ENCODE assay signal across 16 cellular contexts in the genomic region with DNA sequence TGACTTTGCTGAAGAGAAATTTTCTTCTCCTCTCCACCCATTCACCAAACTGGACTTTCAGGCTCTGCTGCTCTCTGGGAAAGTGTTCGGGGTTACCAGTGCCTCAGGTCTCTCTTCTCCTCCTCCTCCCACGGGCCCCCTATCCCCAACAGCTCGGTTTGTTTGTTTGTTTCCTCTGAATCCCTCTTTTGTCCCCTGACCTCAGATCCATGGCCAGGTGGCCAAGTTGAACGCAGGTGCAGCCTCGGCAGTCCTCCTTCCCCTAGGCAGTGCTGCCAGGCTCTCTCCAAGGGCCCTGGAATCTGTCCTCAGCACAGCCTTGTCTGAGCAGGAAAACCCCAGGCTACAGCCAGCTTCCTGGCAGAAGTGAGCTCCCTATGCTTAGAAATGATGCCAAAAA. TPM values are rescaled to one million over a fixed set of nuclear protein-coding genes. Genes with fewer than 3 reads are reported as not detected.
DNase-seq lines count a peak whose midpoint lies in the region; ATAC-seq, FAIRE-seq and TF ChIP-seq lines count a peak whose summit lies in the region.
"Had no signal": no experiment of that assay in that cellular context is flagged by ENCODE, and none has a peak within 500 bp of the region (broad histone marks: within the 10 kb centered on the region; RNA-seq: fewer than 3 reads in every experiment).

No MANE protein-coding gene starts in this region.

- H3K9me3 ChIP-seq in Caco-2 (no peaks in the 10 kb centered on the region), esophagus (ENCODE audit: control insufficient read depth in 2 of 2, insufficient read depth in 1 of 2, low read depth in 1 of 2, low read length in 1 of 2) (no peaks in the 10 kb centered on the region), pancreas (no peaks in the 10 kb centered on the region)
- H3K9me3 ChIP-seq: thyroid gland had no signal

- WGBS in esophagus, 2 donors = 22 to 38% methylated on average over 5 of the region's 5 CpGs
- WGBS in pancreas, 2 donors = 22 to 26% methylated on average over 5 of the region's 5 CpGs

- POLR2A ChIA-PET in Caco-2 (lab: Charles Lee) = no interaction called here

- no peaks in the 10 kb centered on the region for H3K36me3 Mint-ChIP-seq in Caco-2 (ENCODE audit: insufficient read depth, unreplicated experiment)
- H3K36me3 Mint-ChIP-seq: activated naive CD4-positive, alpha-beta T cell treated with anti-CD3 and anti-CD28 coated beads, Interleukin-2, amount 10 ng/mL, durations not matched to agents 7 days and 5 days; memory B cell had no signal

- BruUV-seq in Caco-2 (replicated peaks; lab: Mats Ljungman, UMichigan) = no TSS peak

- CTCF ChIA-PET in Caco-2 (lab: Charles Lee) = no interaction called here

- H3K36me3 ChIP-seq in Caco-2 (ENCODE audit: control insufficient read depth, insufficient read depth, low read length) (no peaks in the 10 kb centered on the region), esophagus (ENCODE audit: control insufficient read depth in 2 of 2, insufficient read depth in 2 of 2, low read length in 1 of 2) (no peaks in the 10 kb centered on the region), pancreas (no peaks in the 10 kb centered on the region)
- H3K36me3 ChIP-seq: cardiac muscle cell, thyroid gland had no signal

- peak overlapping the region; percentile 66 to 91 for H3K27ac ChIP-seq in esophagus (ENCODE audit: low read depth in 2 of 2, low read length in 1 of 2)
- no peak overlapping the region for H3K27ac ChIP-seq in pancreas
- H3K27ac ChIP-seq: cardiac muscle cell had no signal

- H3K4me1 ChIP-seq in Caco-2 = no peaks in the 10 kb centered on the region; the same call in 1 of the 2 replicates
- H3K4me1 ChIP-seq in esophagus (ENCODE audit: control insufficient read depth in 2 of 2, insufficient read depth in 2 of 2, low read length in 1 of 2) = peaks cover 2 to 24% of the 10 kb centered on the region in 2 donors
- no peaks in the 10 kb centered on the region for H3K4me1 ChIP-seq in pancreas

- peak in 1 of 2 experiments; percentile 10 for DNase-seq in Caco-2
- peak; percentile 29 for DNase-seq in NCI-H510A treated with DMSO at 0.1 percent for 48 hours (lab: John Stamatoyannopoulos, UW)
- DNase-seq in pancreas = peak in 1 of 6 donors; percentile 50
- no peak for DNase-seq in activated CD4-positive, CD25-positive, alpha-beta regulatory T cell (lab: John Stamatoyannopoulos, UW)
- DNase-seq in GOT3 (lab: John Stamatoyannopoulos, UW) = no peak
- no peak for DNase-seq in GM19239 (ENCODE audit: insufficient read length, low spot score)
- DNase-seq: activated naive CD4-positive, alpha-beta T cell treated with anti-CD3 and anti-CD28 coated beads, Interleukin-2, amount 10 ng/mL, durations not matched to agents 7 days and 5 days; DMS79; hippocampal formation; KG1; NCI-H1694 treated with DMSO at 0.1 percent for 48 hours had no signal

- intact Hi-C loops in Caco-2 (cut with micrococcal nuclease; ENCODE audit: unreplicated experiment) = loop anchor here (5.0 kb wide), 1 partner anchor 59 kb away; a partner anchor contains a TSS
- intact Hi-C loops in pancreas (cut with DNase I) = no loop called here

- no peaks in the 10 kb centered on the region for H3K27me3 Mint-ChIP-seq in Caco-2 (ENCODE audit: insufficient read depth, unreplicated experiment)

- FAIRE-seq in pancreas (lab: Jason Lieb, UNC) = no peak
- no peak for FAIRE-seq in GM19239 (lab: Jason Lieb, UNC)

- H3K4me3 Mint-ChIP-seq in Caco-2 (ENCODE audit: unreplicated experiment) = peak overlapping the region; percentile 31
- H3K4me3 Mint-ChIP-seq: activated naive CD4-positive, alpha-beta T cell treated with anti-CD3 and anti-CD28 coated beads, Interleukin-2, amount 10 ng/mL, durations not matched to agents 7 days and 5 days; memory B cell had no signal

- H3K4me3 ChIP-seq in Caco-2 (ENCODE audit: low read depth, low read length) (no peak overlapping the region), esophagus (ENCODE audit: low read depth in 1 of 2, low read length in 2 of 2) (no peak overlapping the region), pancreas (no peak overlapping the region)
- H3K4me3 ChIP-seq: cardiac muscle cell, thyroid gland had no signal

- no peaks in the 10 kb centered on the region for H3K27me3 ChIP-seq in Caco-2 (replicated peaks; ENCODE audit: control insufficient read depth, insufficient read depth, low read length)
- no peaks in the 10 kb centered on the region for H3K27me3 ChIP-seq in esophagus (ENCODE audit: control insufficient read depth in 1 of 2, insufficient read depth in 2 of 2, low read length in 2 of 2)
- no peaks in the 10 kb centered on the region for H3K27me3 ChIP-seq in pancreas
- H3K27me3 ChIP-seq: cardiac muscle cell, thyroid gland had no signal

- TF ChIP-seq CTCF in Caco-2 (IDR thresholded peaks at IDR 0.05; ENCODE audit: insufficient read depth in 1 of 2, low read depth in 1 of 2, low read length in 1 of 2, severe bottlenecking in 1 of 2, unreplicated experiment in 1 of 2) = no peak
- no peak for TF ChIP-seq CTCF in pancreas (IDR thresholded peaks at IDR 0.05)

- ATAC-seq in pancreas = peak in 3 of 4 donors; percentile 48 to 77 (median 50)
- ATAC-seq in HG03442 (IDR thresholded peaks at IDR 0.05; ENCODE audit: unreplicated experiment) = no peak

- H3K27ac Mint-ChIP-seq in Caco-2 (ENCODE audit: unreplicated experiment) = peak overlapping the region; percentile 21
- H3K27ac Mint-ChIP-seq: activated naive CD4-positive, alpha-beta T cell treated with anti-CD3 and anti-CD28 coated beads, Interleukin-2, amount 10 ng/mL, durations not matched to agents 7 days and 5 days; memory B cell had no signal

- no peaks in the 10 kb centered on the region for H3K9me3 Mint-ChIP-seq in Caco-2 (ENCODE audit: unreplicated experiment)
- H3K9me3 Mint-ChIP-seq: activated naive CD4-positive, alpha-beta T cell treated with anti-CD3 and anti-CD28 coated beads, Interleukin-2, amount 10 ng/mL, durations not matched to agents 7 days and 5 days; memory B cell had no signal

- H3K4me1 Mint-ChIP-seq in Caco-2 (ENCODE audit: low read depth, unreplicated experiment) = peaks cover 7% of the 10 kb centered on the region
- H3K4me1 Mint-ChIP-seq: activated naive CD4-positive, alpha-beta T cell treated with anti-CD3 and anti-CD28 coated beads, Interleukin-2, amount 10 ng/mL, durations not matched to agents 7 days and 5 days had no signal

RNA-seq across cellular contexts. Expression of a gene that starts 60.0 kb away (rescaled TPM):
- total RNA-seq in Caco-2 (2022) (1.4 and 1.5 TPM in 2 replicates), pancreas (1 to 10 TPM in 3 of 6 donors, under 1 TPM in 3; 0.78 to 1.5 (median 1.0) TPM)
- polyA plus RNA-seq in esophagus (1 to 10 TPM; 4.7 to 6.7 TPM), pancreas (1 to 10 TPM in 1 of 2 donors, under 1 TPM in 1; 0.68 to 1.2 TPM)
- polyA plus RNA-seq: cardiac muscle cell had no signal

Comparison
In these comparisons a context has a peak if more than half of its experiments do, and no peak if none do; other contexts are left out.
1. H3K27ac ChIP-seq: peak in esophagus (2 of 2); none in pancreas (0 of 4).